1 cellular context compared by ENCODE assay signal in the genomic region with DNA sequence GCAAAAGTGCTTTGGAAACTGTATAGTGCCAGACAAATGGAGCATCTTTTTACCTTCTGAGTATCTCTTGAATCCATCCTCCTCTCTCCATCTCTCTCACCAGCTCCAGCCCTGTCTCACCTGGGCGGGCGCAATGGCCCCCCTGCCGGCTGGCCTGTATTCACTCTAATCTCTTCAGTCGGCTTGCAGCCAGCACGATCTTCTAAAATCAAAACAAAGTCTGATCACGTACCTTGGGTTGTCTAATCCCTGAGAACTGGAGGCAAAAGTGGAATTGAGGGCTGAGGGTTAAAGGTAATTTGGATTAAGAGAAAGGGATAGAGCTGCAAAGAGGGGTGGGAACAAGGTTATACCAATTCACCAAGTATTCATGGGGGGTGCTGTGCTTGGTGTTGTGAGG.
TF ChIP-seq lines count a peak whose summit lies in the region.

No MANE protein-coding gene starts in this region.

TF ChIP-seq in GM23338, 12 proteins besides CTCF, POLR2A, EP300 and RAD21 (continued from another document):
- TF ChIP-seq, protein P1, sequence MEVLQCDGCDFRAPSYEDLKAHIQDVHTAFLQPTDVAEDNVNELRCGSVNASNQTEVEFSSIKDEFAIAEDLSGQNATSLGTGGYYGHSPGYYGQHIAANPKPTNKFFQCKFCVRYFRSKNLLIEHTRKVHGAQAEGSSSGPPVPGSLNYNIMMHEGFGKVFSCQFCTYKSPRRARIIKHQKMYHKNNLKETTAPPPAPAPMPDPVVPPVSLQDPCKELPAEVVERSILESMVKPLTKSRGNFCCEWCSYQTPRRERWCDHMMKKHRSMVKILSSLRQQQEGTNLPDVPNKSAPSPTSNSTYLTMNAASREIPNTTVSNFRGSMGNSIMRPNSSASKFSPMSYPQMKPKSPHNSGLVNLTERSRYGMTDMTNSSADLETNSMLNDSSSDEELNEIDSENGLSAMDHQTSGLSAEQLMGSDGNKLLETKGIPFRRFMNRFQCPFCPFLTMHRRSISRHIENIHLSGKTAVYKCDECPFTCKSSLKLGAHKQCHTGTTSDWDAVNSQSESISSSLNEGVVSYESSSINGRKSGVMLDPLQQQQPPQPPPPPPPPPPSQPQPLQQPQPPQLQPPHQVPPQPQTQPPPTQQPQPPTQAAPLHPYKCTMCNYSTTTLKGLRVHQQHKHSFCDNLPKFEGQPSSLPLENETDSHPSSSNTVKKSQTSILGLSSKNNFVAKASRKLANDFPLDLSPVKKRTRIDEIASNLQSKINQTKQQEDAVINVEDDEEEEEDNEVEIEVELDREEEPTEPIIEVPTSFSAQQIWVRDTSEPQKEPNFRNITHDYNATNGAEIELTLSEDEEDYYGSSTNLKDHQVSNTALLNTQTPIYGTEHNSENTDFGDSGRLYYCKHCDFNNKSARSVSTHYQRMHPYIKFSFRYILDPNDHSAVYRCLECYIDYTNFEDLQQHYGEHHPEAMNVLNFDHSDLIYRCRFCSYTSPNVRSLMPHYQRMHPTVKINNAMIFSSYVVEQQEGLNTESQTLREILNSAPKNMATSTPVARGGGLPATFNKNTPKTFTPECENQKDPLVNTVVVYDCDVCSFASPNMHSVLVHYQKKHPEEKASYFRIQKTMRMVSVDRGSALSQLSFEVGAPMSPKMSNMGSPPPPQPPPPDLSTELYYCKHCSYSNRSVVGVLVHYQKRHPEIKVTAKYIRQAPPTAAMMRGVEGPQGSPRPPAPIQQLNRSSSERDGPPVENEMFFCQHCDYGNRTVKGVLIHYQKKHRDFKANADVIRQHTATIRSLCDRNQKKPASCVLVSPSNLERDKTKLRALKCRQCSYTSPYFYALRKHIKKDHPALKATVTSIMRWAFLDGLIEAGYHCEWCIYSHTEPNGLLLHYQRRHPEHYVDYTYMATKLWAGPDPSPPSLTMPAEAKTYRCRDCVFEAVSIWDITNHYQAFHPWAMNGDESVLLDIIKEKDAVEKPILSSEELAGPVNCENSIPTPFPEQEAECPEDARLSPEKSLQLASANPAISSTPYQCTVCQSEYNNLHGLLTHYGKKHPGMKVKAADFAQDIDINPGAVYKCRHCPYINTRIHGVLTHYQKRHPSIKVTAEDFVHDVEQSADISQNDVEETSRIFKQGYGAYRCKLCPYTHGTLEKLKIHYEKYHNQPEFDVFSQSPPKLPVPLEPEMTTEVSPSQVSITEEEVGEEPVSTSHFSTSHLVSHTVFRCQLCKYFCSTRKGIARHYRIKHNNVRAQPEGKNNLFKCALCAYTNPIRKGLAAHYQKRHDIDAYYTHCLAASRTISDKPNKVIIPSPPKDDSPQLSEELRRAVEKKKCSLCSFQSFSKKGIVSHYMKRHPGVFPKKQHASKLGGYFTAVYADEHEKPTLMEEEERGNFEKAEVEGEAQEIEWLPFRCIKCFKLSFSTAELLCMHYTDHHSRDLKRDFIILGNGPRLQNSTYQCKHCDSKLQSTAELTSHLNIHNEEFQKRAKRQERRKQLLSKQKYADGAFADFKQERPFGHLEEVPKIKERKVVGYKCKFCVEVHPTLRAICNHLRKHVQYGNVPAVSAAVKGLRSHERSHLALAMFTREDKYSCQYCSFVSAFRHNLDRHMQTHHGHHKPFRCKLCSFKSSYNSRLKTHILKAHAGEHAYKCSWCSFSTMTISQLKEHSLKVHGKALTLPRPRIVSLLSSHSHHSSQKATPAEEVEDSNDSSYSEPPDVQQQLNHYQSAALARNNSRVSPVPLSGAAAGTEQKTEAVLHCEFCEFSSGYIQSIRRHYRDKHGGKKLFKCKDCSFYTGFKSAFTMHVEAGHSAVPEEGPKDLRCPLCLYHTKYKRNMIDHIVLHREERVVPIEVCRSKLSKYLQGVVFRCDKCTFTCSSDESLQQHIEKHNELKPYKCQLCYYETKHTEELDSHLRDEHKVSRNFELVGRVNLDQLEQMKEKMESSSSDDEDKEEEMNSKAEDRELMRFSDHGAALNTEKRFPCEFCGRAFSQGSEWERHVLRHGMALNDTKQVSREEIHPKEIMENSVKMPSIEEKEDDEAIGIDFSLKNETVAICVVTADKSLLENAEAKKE (CRISPR knock-in tag; IDR thresholded peaks at IDR 0.05) = no peak
- TF ChIP-seq ZNF331 (CRISPR knock-in tag; IDR thresholded peaks at IDR 0.05; ENCODE audit: low read depth) = no peak
- TF ChIP-seq EZH2 (IDR thresholded peaks at IDR 0.05; ENCODE audit: low read depth, unreplicated experiment) = no peak
